Comparison of ENCODE assay signal across 1 cellular context in the genomic region with DNA sequence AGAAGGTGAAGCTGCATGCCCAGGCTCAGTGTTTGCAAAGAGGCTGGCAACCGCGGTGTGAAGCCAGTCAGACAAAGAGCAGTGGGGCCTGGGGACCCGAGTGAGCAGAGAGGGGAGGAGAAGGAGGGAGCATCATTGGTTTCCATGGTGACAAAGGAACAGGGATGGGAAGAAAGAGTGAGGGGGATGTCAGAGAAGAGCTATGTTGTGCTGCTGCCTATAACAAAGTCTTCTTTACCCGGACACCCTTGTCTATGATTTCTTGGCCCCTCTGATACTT.
TF ChIP-seq lines count a peak whose summit lies in the region.

No MANE protein-coding gene starts in this region.

TF ChIP-seq in GM23338, 12 proteins besides CTCF, POLR2A, EP300 and RAD21 (continued from another document):
- TF ChIP-seq STAT1 (IDR thresholded peaks at IDR 0.05; ENCODE audit: unreplicated experiment), result no peak
